In genomic region chr11:10107522-10107921, GRCh38 we compare ENCODE assay signal across 35 cellular contexts.
"Had no signal": no experiment of that assay in that cellular context is flagged by ENCODE, and none has a peak within 500 bp of the region (broad histone marks: within the 10 kb centered on the region; RNA-seq: fewer than 3 reads in every experiment).

No MANE protein-coding gene starts in this region.

- H3K9me3 ChIP-seq: ascending aorta, gastroesophageal sphincter, pancreas, prostate gland, sigmoid colon, upper lobe of left lung, vagina had no signal

- ATAC-seq: activated CD4-positive, CD25-positive, alpha-beta regulatory T cell treated with anti-CD3 and anti-CD28 coated beads, Interleukin-2, amount 50 U/mL, for 24 hours; gastroesophageal sphincter; left colon; naive thymus-derived CD8-positive, alpha-beta T cell; pancreas; stimulated activated memory B cell treated with anti-CD40 and anti-IgM and Interleukin-4, amounts not matched to agents 10 μg/mL and 1 μg/mL and 100 μg/mL, for 72 hours; stimulated activated naive CD8-positive, alpha-beta T cell treated with anti-CD3 and anti-CD28 coated beads, Interleukin-15, amount 100 ng/mL, for 72 hours had no signal

- H3K27me3 ChIP-seq: ascending aorta, cardiac muscle cell, dorsolateral prefrontal cortex, gastroesophageal sphincter, pancreas, sigmoid colon, upper lobe of left lung, vagina had no signal

- DNase-seq: activated CD4-positive, alpha-beta memory T cell treated with anti-CD3 and anti-CD28 coated beads for 36 hours; activated CD4-positive, alpha-beta T cell treated with anti-CD3 and anti-CD28 coated beads, Interleukin-2, amount 10 ng/mL, durations not matched to agents 24 days and 14 days; activated CD8-positive, alpha-beta memory T cell treated with anti-CD3 and anti-CD28 coated beads, Interleukin-2, amount 50 U/mL, for 4 hours; activated effector memory CD4-positive, alpha-beta T cell treated with anti-CD3 and anti-CD28 coated beads, Interleukin-2, amount 50 U/mL, for 16 hours; activated naive CD4-positive, alpha-beta T cell treated with anti-CD3 and anti-CD28 coated beads for 36 hours; activated naive CD8-positive, alpha-beta T cell treated with anti-CD3 and anti-CD28 coated beads for 36 hours; activated T-cell treated with anti-CD3 and anti-CD28 coated beads, Interleukin-2, amount 50 U/mL, for 1 hour; cerebellar nuclear complex; dorsolateral prefrontal cortex; effector memory CD4-positive, alpha-beta T cell; head of caudate nucleus; hippocampal formation; left colon; midbrain; naive thymus-derived CD8-positive, alpha-beta T cell; nucleus accumbens; pancreas; retina; sigmoid colon; stimulated activated CD4-positive, alpha-beta T cell treated with anti-CD3 and anti-CD28 coated beads, Interleukin-1b, Interleukin-23, amount 100 ng/mL, for 48 hours; stimulated activated CD4-positive, alpha-beta T cell treated with anti-CD3 and anti-CD28 coated beads, Interleukin-4, amount 100 ng/mL, for 4 hours; stimulated activated CD8-positive, alpha-beta memory T cell treated with anti-CD3 and anti-CD28 coated beads, Interleukin-4, amount 100 ng/mL, for 48 hours; stimulated activated naive CD8-positive, alpha-beta T cell treated with anti-CD3 and anti-CD28 coated beads, Interleukin-15, amount 100 ng/mL, for 72 hours; substantia nigra; upper lobe of left lung had no signal

- H3K4me3 ChIP-seq: ascending aorta, cardiac muscle cell, coronary artery, dorsolateral prefrontal cortex, gastroesophageal sphincter, pancreas, prostate gland, sigmoid colon, smooth muscle cell, upper lobe of left lung, vagina had no signal

- H3K4me1 ChIP-seq: prostate gland had no signal

- H3K4me2 ChIP-seq: smooth muscle cell had no signal

- H3K36me3 ChIP-seq: ascending aorta, cardiac muscle cell, gastroesophageal sphincter, pancreas, prostate gland, sigmoid colon, upper lobe of left lung, vagina had no signal

- H3K27ac ChIP-seq: cardiac muscle cell, coronary artery, dorsolateral prefrontal cortex, pancreas, prostate gland, sigmoid colon, upper lobe of left lung, vagina, VCaP had no signal
